23 cellular contexts compared by ENCODE assay signal in the genomic region with DNA sequence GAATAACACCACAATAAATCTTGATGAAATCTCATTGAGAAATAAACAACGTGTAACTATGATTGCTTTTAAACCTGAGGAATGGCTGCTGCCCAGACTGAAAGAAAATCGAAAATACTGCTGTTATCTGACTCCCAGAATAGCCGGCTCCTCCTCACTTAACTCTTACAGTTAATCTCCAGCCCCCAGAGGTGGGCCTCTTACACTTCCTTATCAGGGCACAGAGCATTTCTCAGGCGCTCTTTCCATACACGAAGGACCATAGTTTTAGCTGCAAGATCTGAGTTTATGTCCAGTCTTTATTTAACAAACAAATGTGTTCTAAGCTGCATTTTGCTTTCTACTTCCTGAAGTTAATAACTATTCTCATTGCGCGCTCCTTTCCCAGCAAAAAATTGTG.
"Had no signal": no experiment of that assay in that cellular context is flagged by ENCODE, and none has a peak within 500 bp of the region (broad histone marks: within the 10 kb centered on the region; RNA-seq: fewer than 3 reads in every experiment).

No MANE protein-coding gene starts in this region.

- H3K9me3 Mint-ChIP-seq: activated B cell treated with CpG ODN at 0.5 μM for 24 hours; activated CD4-positive, alpha-beta memory T cell treated with anti-CD3 and anti-CD28 coated beads for 36 hours; activated naive CD8-positive, alpha-beta T cell treated with anti-CD3 and anti-CD28 coated beads for 36 hours; central memory CD8-positive, alpha-beta T cell; stimulated activated naive CD8-positive, alpha-beta T cell treated with anti-CD3 and anti-CD28 coated beads, Interleukin-15, amount 100 ng/mL, for 72 hours had no signal

- H3K4me1 ChIP-seq: gastrocnemius medialis, SJSA1, upper lobe of right lung had no signal

- H3K4me3 Mint-ChIP-seq: activated B cell treated with CpG ODN at 0.5 μM for 24 hours; activated CD4-positive, alpha-beta memory T cell treated with anti-CD3 and anti-CD28 coated beads for 36 hours; activated naive CD8-positive, alpha-beta T cell treated with anti-CD3 and anti-CD28 coated beads for 36 hours; activated T-helper 1 cell treated with anti-CD3 and anti-CD28 coated beads, Interleukin-12 subunit alpha, Interleukin-12 subunit beta, Interleukin-2, Interleukin-4 antibody, amounts not matched to agents 30 ng/mL and 10 ng/mL and 1 ng/mL, durations not matched to agents 14 hours and 24 hours and 36 hours; brain; central memory CD8-positive, alpha-beta T cell; natural killer cell treated with Interleukin-12 subunit alpha and Interleukin-12 subunit beta and Interleukin-15 and Interleukin-18, amount 100 ng/mL, for 72 hours; stimulated activated naive CD8-positive, alpha-beta T cell treated with anti-CD3 and anti-CD28 coated beads, Interleukin-15, amount 100 ng/mL, for 72 hours had no signal

- H3K27me3 Mint-ChIP-seq: activated naive CD8-positive, alpha-beta T cell treated with anti-CD3 and anti-CD28 coated beads for 36 hours; brain; stimulated activated naive CD8-positive, alpha-beta T cell treated with anti-CD3 and anti-CD28 coated beads, Interleukin-15, amount 100 ng/mL, for 72 hours had no signal

- DNase-seq: activated B cell treated with CpG ODN at 0.5 μM for 24 hours; activated CD4-positive, alpha-beta memory T cell treated with anti-CD3 and anti-CD28 coated beads for 36 hours; activated CD4-positive, alpha-beta T cell treated with anti-CD3 and anti-CD28 coated beads for 4 hours; activated naive CD4-positive, alpha-beta T cell; activated naive CD8-positive, alpha-beta T cell treated with anti-CD3 and anti-CD28 coated beads for 36 hours; activated T-cell treated with anti-CD3 and anti-CD28 coated beads for 4 hours; amniotic stem cell; cortex of kidney; gastrocnemius medialis; heart right ventricle; lower lobe of right lung; nucleus accumbens; stimulated activated CD4-positive, alpha-beta T cell treated with anti-CD3 and anti-CD28 coated beads, Interleukin-15, amount 100 ng/mL, for 24 hours; stimulated activated CD4-positive, alpha-beta T cell treated with anti-CD3 and anti-CD28 coated beads, Interleukin-4, amount 100 ng/mL, for 1 hour; stimulated activated naive CD8-positive, alpha-beta T cell treated with anti-CD3 and anti-CD28 coated beads, Interleukin-15, amount 100 ng/mL, for 72 hours; SW 1271; T-helper 2 cell; upper lobe of right lung had no signal

- H3K27me3 ChIP-seq: gastrocnemius medialis, heart right ventricle, SJSA1, upper lobe of right lung had no signal

- H3K27ac ChIP-seq: gastrocnemius medialis, lower lobe of right lung, SJSA1, upper lobe of right lung had no signal

- H3K36me3 Mint-ChIP-seq: activated CD4-positive, alpha-beta memory T cell treated with anti-CD3 and anti-CD28 coated beads for 36 hours; activated naive CD8-positive, alpha-beta T cell treated with anti-CD3 and anti-CD28 coated beads for 36 hours; brain; natural killer cell treated with Interleukin-12 subunit alpha and Interleukin-12 subunit beta and Interleukin-15 and Interleukin-18, amount 100 ng/mL, for 72 hours had no signal

- H3K4me3 ChIP-seq: gastrocnemius medialis, heart right ventricle, lower lobe of right lung, SJSA1, upper lobe of right lung had no signal

- H3K27ac Mint-ChIP-seq: activated B cell treated with CpG ODN at 0.5 μM for 24 hours; activated CD4-positive, alpha-beta memory T cell treated with anti-CD3 and anti-CD28 coated beads for 36 hours; activated naive CD8-positive, alpha-beta T cell treated with anti-CD3 and anti-CD28 coated beads for 36 hours; activated T-helper 1 cell treated with anti-CD3 and anti-CD28 coated beads, Interleukin-12 subunit alpha, Interleukin-12 subunit beta, Interleukin-2, Interleukin-4 antibody, amounts not matched to agents 30 ng/mL and 10 ng/mL and 1 ng/mL, durations not matched to agents 14 hours and 24 hours and 36 hours; natural killer cell treated with Interleukin-12 subunit alpha and Interleukin-12 subunit beta and Interleukin-15 and Interleukin-18, amount 100 ng/mL, for 72 hours; stimulated activated naive CD8-positive, alpha-beta T cell treated with anti-CD3 and anti-CD28 coated beads, Interleukin-15, amount 100 ng/mL, for 72 hours had no signal

- H3K9me3 ChIP-seq: gastrocnemius medialis, heart right ventricle, lower lobe of right lung, SJSA1, upper lobe of right lung had no signal

- H3K36me3 ChIP-seq: gastrocnemius medialis, heart right ventricle, lower lobe of right lung, SJSA1, upper lobe of right lung had no signal

- H3K4me1 Mint-ChIP-seq: activated B cell treated with CpG ODN at 0.5 μM for 24 hours; activated naive CD8-positive, alpha-beta T cell treated with anti-CD3 and anti-CD28 coated beads for 36 hours; central memory CD8-positive, alpha-beta T cell; stimulated activated naive CD8-positive, alpha-beta T cell treated with anti-CD3 and anti-CD28 coated beads, Interleukin-15, amount 100 ng/mL, for 72 hours had no signal
